1 cellular context compared by ENCODE assay signal in genomic region chr2:120619579-120619978, GRCh38.
TF ChIP-seq lines count a peak whose summit lies in the region.

No MANE protein-coding gene starts in this region.

TF ChIP-seq in HepG2, 621 proteins besides CTCF, POLR2A, EP300 and RAD21 (continued from another document and continues in another):
- TF ChIP-seq RFXANK (CRISPR knock-in tag; IDR thresholded peaks at IDR 0.05) (no peak), PAXIP1 (CRISPR knock-in tag; conservative IDR thresholded peaks at IDR 0.05) (peak; percentile 81), THAP9 (CRISPR knock-in tag; IDR thresholded peaks at IDR 0.05; ENCODE audit: borderline replicate concordance) (no peak), FOXO1 (CRISPR knock-in tag; IDR thresholded peaks at IDR 0.05) (peak; percentile 75; the same call in 1 of the 2 replicates), MXD4 (CRISPR knock-in tag; IDR thresholded peaks at IDR 0.05) (0 out of 2 replicates have a peak, but pooled peaks have one; percentile 31), ZNF496 (CRISPR knock-in tag; IDR thresholded peaks at IDR 0.05; ENCODE audit: insufficient replicate concordance) (no peak), ZNF724P (CRISPR knock-in tag; IDR thresholded peaks at IDR 0.05; ENCODE audit: borderline replicate concordance) (no peak), HNF4G (IDR thresholded peaks at IDR 0.05; ENCODE audit: borderline replicate concordance, low read depth, low read length) (peak; percentile 15; the same call in 1 of the 2 replicates), HNF4G (CRISPR knock-in tag; IDR thresholded peaks at IDR 0.05; ENCODE audit: borderline replicate concordance, low read depth) (no peak), ARNTL (CRISPR knock-in tag; IDR thresholded peaks at IDR 0.05) (no peak), DPF2 (CRISPR knock-in tag; IDR thresholded peaks at IDR 0.05; ENCODE audit: borderline replicate concordance, low read depth) (no peak), DRAP1 (CRISPR knock-in tag; IDR thresholded peaks at IDR 0.05) (0 out of 2 replicates have a peak, but pooled peaks have one; percentile 37), ZBTB4 (CRISPR knock-in tag; IDR thresholded peaks at IDR 0.05; ENCODE audit: borderline replicate concordance) (no peak), ZNF18 (CRISPR knock-in tag; IDR thresholded peaks at IDR 0.05; ENCODE audit: insufficient replicate concordance) (no peak), BHLHE40 (IDR thresholded peaks at IDR 0.05; ENCODE audit: low read length) (no peak), PPARG (CRISPR knock-in tag; conservative IDR thresholded peaks at IDR 0.05) (0 out of 2 replicates have a peak, but pooled peaks have one; percentile 20), ISL2 (CRISPR knock-in tag; IDR thresholded peaks at IDR 0.05) (peak; percentile 53; the same call in 1 of the 2 replicates), KDM5A (IDR thresholded peaks at IDR 0.05; ENCODE audit: borderline replicate concordance, low read length) (no peak), RFX3 (CRISPR knock-in tag; IDR thresholded peaks at IDR 0.05) (no peak), TFAP4 (IDR thresholded peaks at IDR 0.05; ENCODE audit: borderline replicate concordance, low read depth) (peak; percentile 34; the same call in 1 of the 2 replicates), ZNF205 (CRISPR knock-in tag; IDR thresholded peaks at IDR 0.05) (0 out of 2 replicates have a peak, but pooled peaks have one; percentile 17), BORCS8-MEF2B (CRISPR knock-in tag; IDR thresholded peaks at IDR 0.05) (no peak), ZSCAN12 (CRISPR knock-in tag; IDR thresholded peaks at IDR 0.05) (no peak), NFKBIZ (CRISPR knock-in tag; IDR thresholded peaks at IDR 0.05) (0 out of 2 replicates have a peak, but pooled peaks have one; percentile 24), POLR2G (IDR thresholded peaks at IDR 0.05; ENCODE audit: low read depth, low read length) (no peak), ISX (CRISPR knock-in tag; conservative IDR thresholded peaks at IDR 0.05) (no peak), GATA4 (IDR thresholded peaks at IDR 0.05; ENCODE audit: borderline replicate concordance, low read depth) (no peak), ERF (CRISPR knock-in tag; IDR thresholded peaks at IDR 0.05) (0 out of 2 replicates have a peak, but pooled peaks have one; percentile 63), SYNCRIP (IDR thresholded peaks at IDR 0.05; ENCODE audit: insufficient read depth, low read depth, low read length) (no peak), ZNF609 (CRISPR knock-in tag; IDR thresholded peaks at IDR 0.05; ENCODE audit: borderline replicate concordance) (peak; percentile 89), ZBTB46 (CRISPR knock-in tag; IDR thresholded peaks at IDR 0.05; ENCODE audit: borderline replicate concordance) (no peak), ZEB1 (IDR thresholded peaks at IDR 0.05; ENCODE audit: insufficient replicate concordance, low read depth) (peak; percentile 75), ZFP36L1 (CRISPR knock-in tag; IDR thresholded peaks at IDR 0.05) (no peak), ZNF230 (CRISPR knock-in tag; IDR thresholded peaks at IDR 0.05) (no peak), PBX2 (CRISPR knock-in tag; IDR thresholded peaks at IDR 0.05) (no peak)
